Comparison of ENCODE assay signal across 8 cellular contexts in genomic region chr17:43388198-43389021, GRCh38. TPM values are rescaled to one million over a fixed set of nuclear protein-coding genes. Genes with fewer than 3 reads are reported as not detected.
DNase-seq lines count a peak whose midpoint lies in the region; ATAC-seq and TF ChIP-seq lines count a peak whose summit lies in the region.

No MANE protein-coding gene starts in this region.

- no peaks in the 10 kb centered on the region for H3K36me3 ChIP-seq in mucosa of rectum (ENCODE audit: control insufficient read depth in 2 of 2, insufficient read depth in 2 of 2, low read length in 2 of 2)

- H3K27me3 ChIP-seq in mucosa of rectum (ENCODE audit: control insufficient read depth in 2 of 2, insufficient read depth in 2 of 2, low read length in 2 of 2) = no peaks in the 10 kb centered on the region

- peaks cover 4 to 19% of the 10 kb centered on the region in 2 donors for H3K4me1 ChIP-seq in mucosa of rectum (ENCODE audit: control insufficient read depth in 2 of 2, insufficient read depth in 2 of 2, low read length in 2 of 2)

- peak overlapping the region; percentile 94 to 95 for H3K9ac ChIP-seq in mucosa of rectum (ENCODE audit: low read depth in 1 of 2, low read length in 2 of 2)

- DNase-seq in COLO668 (lab: John Stamatoyannopoulos, UW; ENCODE audit: unreplicated experiment) (peak; percentile 60), OCI-M2 (lab: John Stamatoyannopoulos, UW; ENCODE audit: unreplicated experiment) (peak; percentile 79), erythroblast (lab: John Stamatoyannopoulos, UW) (peak; percentile 93 to 97)
- peak; percentile 93 for DNase-seq in activated T-cell treated with anti-CD3 and anti-CD28 coated beads, Interleukin-2, amount 50 U/mL, for 1 hour
- DNase-seq in stimulated activated CD8-positive, alpha-beta memory T cell treated with anti-CD3 and anti-CD28 coated beads, Interleukin-4, amount 100 ng/mL, for 4 hours (ENCODE audit: low read depth in 2 of 2, low spot score in 1 of 2) = peak; percentile 75 to 79

- peak overlapping the region; percentile 97 to 98 (median 98) for H3K27ac Mint-ChIP-seq in IgD-negative memory B cell

- H3K4me3 Mint-ChIP-seq in IgD-negative memory B cell = peak overlapping the region; percentile 94 to 98 (median 96)

- peak; percentile 72 for ATAC-seq in GM21390 (IDR thresholded peaks at IDR 0.05; ENCODE audit: unreplicated experiment)

- H3K9me3 ChIP-seq in mucosa of rectum (ENCODE audit: control insufficient read depth in 2 of 2, low read length in 2 of 2) = no peaks in the 10 kb centered on the region

- peaks cover 23 to 29% (median 25%) of the 10 kb centered on the region in 3 donors for H3K4me1 Mint-ChIP-seq in IgD-negative memory B cell

- no peaks in the 10 kb centered on the region for H3K27me3 Mint-ChIP-seq in IgD-negative memory B cell

- peak; percentile 99 for TF ChIP-seq POLR2A in erythroblast (IDR thresholded peaks at IDR 0.05; ENCODE audit: low read length)

- no peaks in the 10 kb centered on the region for H3K36me3 Mint-ChIP-seq in IgD-negative memory B cell

- peak overlapping the region; percentile 88 to 91 for H3K4me3 ChIP-seq in mucosa of rectum (ENCODE audit: low read length in 2 of 2)

- H3K9me3 Mint-ChIP-seq in IgD-negative memory B cell = no peaks in the 10 kb centered on the region

- peak overlapping the region; percentile 98 to 99 for H3K27ac ChIP-seq in mucosa of rectum (ENCODE audit: low read depth in 2 of 2, low read length in 2 of 2)

RNA-seq across cellular contexts. Expression of gene ARL4D, which starts 10.4 kb away (rescaled TPM):
- 3.4 TPM for polyA plus RNA-seq in IgD-negative memory B cell

Comparison
In these comparisons a context has a peak if more than half of its experiments do, and no peak if none do; other contexts are left out.
1. Peak in every context shown above with its lines: DNase-seq, ATAC-seq, H3K4me3 ChIP-seq and H3K27ac ChIP-seq.